ENCODE assay signal across 16 cellular contexts in genomic region chr6:68094070-68094469, GRCh38.
A peak's percentile ranks its signal among the peaks of the same experiment; 100 is the strongest.
DNase-seq lines count a peak whose midpoint lies in the region; ATAC-seq lines count a peak whose summit lies in the region.
"Had no signal": no experiment of that assay in that cellular context is flagged by ENCODE, and none has a peak within 500 bp of the region (broad histone marks: within the 10 kb centered on the region; RNA-seq: fewer than 3 reads in every experiment).

No MANE protein-coding gene starts in this region.

- no peaks in the 10 kb centered on the region for H3K79me1 ChIP-seq in mesenchymal stem cell (replicated peaks; ENCODE audit: low read length, poor library complexity, severe bottlenecking)

- H3K14ac ChIP-seq in mesenchymal stem cell (ENCODE audit: low read length in 2 of 2), result no peak overlapping the region

- no peak overlapping the region for H4K91ac ChIP-seq in mesenchymal stem cell (ENCODE audit: low read length)

- no peak overlapping the region for H3K4ac ChIP-seq in mesenchymal stem cell (ENCODE audit: low read depth in 1 of 2, low read length in 2 of 2)

- H2BK15ac ChIP-seq in mesenchymal stem cell (ENCODE audit: low read depth, poor library complexity, severe bottlenecking), result no peak overlapping the region

- H3K4me1 ChIP-seq in mesenchymal stem cell (ENCODE audit: control insufficient read depth, insufficient read depth, low read depth, low read length), result no peaks in the 10 kb centered on the region

- no peak overlapping the region for H3K23ac ChIP-seq in mesenchymal stem cell (ENCODE audit: low read length in 2 of 2)

- H4K8ac ChIP-seq in mesenchymal stem cell (ENCODE audit: low read length), result no peak overlapping the region

- no peak overlapping the region for H2BK5ac ChIP-seq in mesenchymal stem cell (ENCODE audit: low read depth, low read length, poor library complexity, severe bottlenecking)

- no peak overlapping the region for H2AFZ ChIP-seq in mesenchymal stem cell (ENCODE audit: low read depth, low read length)
- H2AFZ ChIP-seq: GM23338 had no signal

- H3K27me3 ChIP-seq in mesenchymal stem cell (ENCODE audit: control insufficient read depth in 1 of 2, insufficient read depth in 1 of 2, low read length in 2 of 2), result no peaks in the 10 kb centered on the region
- H3K27me3 ChIP-seq: ovary had no signal

- H3K9me3 Mint-ChIP-seq in immature natural killer cell, result peaks cover 2 to 45% (median 16%) of the 10 kb centered on the region in 6 donors
- peaks cover 3 to 4% of the 10 kb centered on the region in 2 donors for H3K9me3 Mint-ChIP-seq in activated T-cell treated with anti-CD3 and anti-CD28 coated beads, Interleukin-2, amount 50 U/mL, for 72 hours
- H3K9me3 Mint-ChIP-seq: dendritic cell treated with granulocyte-macrophage colony-stimulating factor and Interleukin-4, amounts not matched to agents 40 ng/mL and 50 ng/mL, for 4 days; GM23338 had no signal

- no peak overlapping the region for H2BK120ac ChIP-seq in mesenchymal stem cell (ENCODE audit: low read depth, low read length)

- H2AK5ac ChIP-seq in mesenchymal stem cell (ENCODE audit: low read length, severe bottlenecking), result no peak overlapping the region

- H3K4me2 ChIP-seq in mesenchymal stem cell (ENCODE audit: low read length, poor library complexity, severe bottlenecking), result no peak overlapping the region
- H3K4me2 ChIP-seq: GM23338 had no signal

- peak; percentile 40 for DNase-seq in NAMALWA (ENCODE audit: low spot score)
- no peak for DNase-seq in immature natural killer cell
- DNase-seq in activated T-cell treated with anti-CD3 and anti-CD28 coated beads, Interleukin-2, amount 50 U/mL, for 72 hours, result no peak
- DNase-seq in posterior cingulate gyrus, result no peak
- no peak for DNase-seq in mesenchymal stem cell
- DNase-seq: activated CD4-positive, alpha-beta memory T cell treated with anti-CD3 and anti-CD28 coated beads, Interleukin-2, amount 10 ng/mL, durations not matched to agents 7 days and 5 days; AML-193; foreskin fibroblast; ovary; SW 1271 had no signal

- no peak overlapping the region for H3K9ac ChIP-seq in mesenchymal stem cell (ENCODE audit: low read length)

- H3K9me3 ChIP-seq in mesenchymal stem cell (ENCODE audit: control insufficient read depth, low read length), result no peaks in the 10 kb centered on the region
- H3K9me3 ChIP-seq: ovary had no signal

- H3K36me3 Mint-ChIP-seq in immature natural killer cell, result no peaks in the 10 kb centered on the region
- H3K36me3 Mint-ChIP-seq in activated T-cell treated with anti-CD3 and anti-CD28 coated beads, Interleukin-2, amount 50 U/mL, for 72 hours (ENCODE audit: insufficient read depth in 2 of 2), result no peaks in the 10 kb centered on the region

- no peaks in the 10 kb centered on the region for H3K36me3 ChIP-seq in mesenchymal stem cell (ENCODE audit: control insufficient read depth in 1 of 2, insufficient read depth in 2 of 2, low read depth in 1 of 2, low read length in 2 of 2)
- H3K36me3 ChIP-seq: ovary had no signal

- H3K4me1 Mint-ChIP-seq in immature natural killer cell, result no peaks in the 10 kb centered on the region
- H3K4me1 Mint-ChIP-seq in activated T-cell treated with anti-CD3 and anti-CD28 coated beads, Interleukin-2, amount 50 U/mL, for 72 hours (ENCODE audit: low read depth), result no peaks in the 10 kb centered on the region
- H3K4me1 Mint-ChIP-seq: activated CD4-positive, alpha-beta memory T cell treated with anti-CD3 and anti-CD28 coated beads, Interleukin-2, amount 10 ng/mL, durations not matched to agents 7 days and 5 days; GM23338 had no signal

- H3K27ac Mint-ChIP-seq in immature natural killer cell, result no peak overlapping the region
- no peak overlapping the region for H3K27ac Mint-ChIP-seq in activated T-cell treated with anti-CD3 and anti-CD28 coated beads, Interleukin-2, amount 50 U/mL, for 72 hours
- H3K27ac Mint-ChIP-seq: activated CD4-positive, alpha-beta memory T cell treated with anti-CD3 and anti-CD28 coated beads, Interleukin-2, amount 10 ng/mL, durations not matched to agents 7 days and 5 days; dendritic cell treated with granulocyte-macrophage colony-stimulating factor and Interleukin-4, amounts not matched to agents 40 ng/mL and 50 ng/mL, for 4 days; GM23338 had no signal

- peaks cover 0 to 2% (median 0%) of the 10 kb centered on the region in 3 donors for H3K27me3 Mint-ChIP-seq in immature natural killer cell (ENCODE audit: low read depth in 3 of 3)
- no peaks in the 10 kb centered on the region for H3K27me3 Mint-ChIP-seq in activated T-cell treated with anti-CD3 and anti-CD28 coated beads, Interleukin-2, amount 50 U/mL, for 72 hours (ENCODE audit: low read depth)
- H3K27me3 Mint-ChIP-seq: activated CD4-positive, alpha-beta memory T cell treated with anti-CD3 and anti-CD28 coated beads, Interleukin-2, amount 10 ng/mL, durations not matched to agents 7 days and 5 days; dendritic cell treated with granulocyte-macrophage colony-stimulating factor and Interleukin-4, amounts not matched to agents 40 ng/mL and 50 ng/mL, for 4 days had no signal

- H2BK12ac ChIP-seq in mesenchymal stem cell (ENCODE audit: low read length in 2 of 2), result no peak overlapping the region

- no peak overlapping the region for H3K4me3 ChIP-seq in mesenchymal stem cell (ENCODE audit: insufficient read depth in 1 of 2, low read depth in 1 of 2, low read length in 2 of 2)
- H3K4me3 ChIP-seq: GM23338, K562, ovary had no signal

- H3K4me3 Mint-ChIP-seq in immature natural killer cell, result no peak overlapping the region
- no peak overlapping the region for H3K4me3 Mint-ChIP-seq in activated T-cell treated with anti-CD3 and anti-CD28 coated beads, Interleukin-2, amount 50 U/mL, for 72 hours
- H3K4me3 Mint-ChIP-seq: activated CD4-positive, alpha-beta memory T cell treated with anti-CD3 and anti-CD28 coated beads, Interleukin-2, amount 10 ng/mL, durations not matched to agents 7 days and 5 days; dendritic cell treated with granulocyte-macrophage colony-stimulating factor and Interleukin-4, amounts not matched to agents 40 ng/mL and 50 ng/mL, for 4 days; GM23338 had no signal

- ATAC-seq in GM18508 (IDR thresholded peaks at IDR 0.05; ENCODE audit: insufficient read depth, unreplicated experiment) (peak; percentile 95), GM21423 (IDR thresholded peaks at IDR 0.05; ENCODE audit: unreplicated experiment) (peak; percentile 87), HG03045 (IDR thresholded peaks at IDR 0.05; ENCODE audit: unreplicated experiment) (peak; percentile 97)
- no peak for ATAC-seq in activated T-cell treated with anti-CD3 and anti-CD28 coated beads, Interleukin-2, amount 50 U/mL, for 72 hours (replicated peaks in 1 of 2)
- ATAC-seq: GM23338, K562 had no signal

- intact Hi-C loops in posterior cingulate gyrus (cut with DNase I), result no loop called here

- no peak overlapping the region for H3K18ac ChIP-seq in mesenchymal stem cell (ENCODE audit: low read depth in 1 of 2, low read length in 2 of 2)

- no peak overlapping the region for H3K27ac ChIP-seq in mesenchymal stem cell (ENCODE audit: low read length, poor library complexity, severe bottlenecking)
- H3K27ac ChIP-seq: ovary had no signal

Comparison
In these comparisons a context has a peak if more than half of its experiments do, and no peak if none do; other contexts are left out.
1. ATAC-seq: peak in GM18508 (single experiment), GM21423 (single experiment) and HG03045 (single experiment); none in activated T-cell treated with anti-CD3 and anti-CD28 coated beads, Interleukin-2, amount 50 U/mL, for 72 hours (0 of 2).